Comparison of ENCODE assay signal across 12 cellular contexts in the genomic region with DNA sequence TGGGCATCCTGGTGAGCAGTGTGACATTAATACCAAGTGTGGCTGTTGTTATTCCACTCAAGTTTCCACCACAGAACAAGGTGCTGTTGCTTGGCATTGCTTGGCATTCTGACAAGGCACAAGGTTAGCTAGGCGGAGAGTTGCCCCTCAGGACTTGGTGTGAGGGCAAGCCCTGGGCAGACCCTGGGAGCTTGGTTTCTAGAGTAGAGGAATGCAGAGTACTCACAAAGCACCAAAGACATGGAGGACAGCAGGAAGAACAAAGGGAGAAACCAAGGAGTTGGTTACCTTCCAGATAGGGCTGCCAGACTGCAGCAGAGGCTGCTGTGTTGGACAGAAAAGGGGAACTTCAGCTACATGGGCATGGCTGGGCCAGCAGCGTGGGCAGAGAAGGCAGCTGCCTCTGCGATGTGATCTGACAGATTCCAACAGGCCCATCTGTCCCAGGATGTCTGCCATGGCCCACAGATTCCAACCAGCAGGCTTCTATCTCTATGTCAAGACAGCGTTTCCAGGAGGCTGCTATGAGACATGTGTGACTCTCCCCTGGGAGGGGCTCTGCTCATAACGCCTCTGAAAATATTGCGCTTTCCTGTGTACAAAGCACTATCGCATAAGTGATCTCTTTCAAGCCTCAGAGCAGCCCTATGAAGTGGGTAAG. TPM values are rescaled to one million over a fixed set of nuclear protein-coding genes. Genes with fewer than 3 reads are reported as not detected.
A peak's percentile ranks its signal among the peaks of the same experiment; 100 is the strongest.
DNase-seq lines count a peak whose midpoint lies in the region; ATAC-seq lines count a peak whose summit lies in the region.
"Had no signal": no experiment of that assay in that cellular context is flagged by ENCODE, and none has a peak within 500 bp of the region (broad histone marks: within the 10 kb centered on the region; RNA-seq: fewer than 3 reads in every experiment).

No MANE protein-coding gene starts in this region.

- H3K4me2 ChIP-seq in trophoblast cell (ENCODE audit: low read length), result no peak overlapping the region

- H3K4ac ChIP-seq in trophoblast cell (ENCODE audit: low read depth, low read length), result no peak overlapping the region

- H3K9ac ChIP-seq in trophoblast cell (ENCODE audit: low read length), result no peak overlapping the region

- H3K4me1 ChIP-seq in trophoblast cell (ENCODE audit: control insufficient read depth in 1 of 2, insufficient read depth in 2 of 2, low read length in 2 of 2), result peaks cover 4 to 6% of the 10 kb centered on the region in 2 experiments

- H3K9me3 Mint-ChIP-seq in activated T-cell treated with anti-CD3 and anti-CD28 coated beads, Interleukin-2, amount 50 U/mL, for 72 hours, result no peaks in the 10 kb centered on the region

- H2AK5ac ChIP-seq in trophoblast cell (ENCODE audit: low read length), result no peak overlapping the region

- no CpG with 5 or more reads among the region's 7 CpGs for WGBS in trophoblast cell (ENCODE audit: extremely low coverage, insufficient coverage, insufficient read length)

- no peak overlapping the region for H3K23ac ChIP-seq in trophoblast cell (ENCODE audit: low read length)

- H3K4me3 ChIP-seq in trophoblast cell (ENCODE audit: low read depth, low read length), result no peak overlapping the region
- H3K4me3 ChIP-seq: lung had no signal

- no peak overlapping the region for H4K91ac ChIP-seq in trophoblast cell (ENCODE audit: low read depth, low read length)

- peak overlapping the region; percentile 82 for H3K4me3 Mint-ChIP-seq in activated T-cell treated with anti-CD3 and anti-CD28 coated beads, Interleukin-2, amount 50 U/mL, for 72 hours

- no peak overlapping the region for H2BK5ac ChIP-seq in trophoblast cell (ENCODE audit: low read depth, low read length, poor library complexity)

- DNase-seq in activated T-cell treated with anti-CD3 and anti-CD28 coated beads, Interleukin-2, amount 50 U/mL, for 72 hours, result peak; percentile 24 to 25
- no peak for DNase-seq in activated T-cell treated with anti-CD3 and anti-CD28 coated beads, Interleukin-2, amount 50 U/mL, for 1 hour
- peak; percentile 38 for DNase-seq in activated CD4-positive, alpha-beta T cell treated with anti-CD3 and anti-CD28 coated beads for 48 hours
- DNase-seq in substantia nigra (lab: John Stamatoyannopoulos, UW), result peak in 34 of 49 donors; percentile 8 to 81 (median 49)
- DNase-seq in NCI-H524 treated with DMSO at 0.1 percent for 48 hours (lab: John Stamatoyannopoulos, UW), result no peak
- DNase-seq in trophoblast cell, result no peak
- DNase-seq: activated CD4-positive, CD25-positive, alpha-beta regulatory T cell; IMR-90; small intestine had no signal

- no peak overlapping the region for H2AFZ ChIP-seq in trophoblast cell (ENCODE audit: insufficient read depth, low read length, poor library complexity)

- H3K36me3 Mint-ChIP-seq in activated T-cell treated with anti-CD3 and anti-CD28 coated beads, Interleukin-2, amount 50 U/mL, for 72 hours (ENCODE audit: insufficient read depth in 2 of 2), result no peaks in the 10 kb centered on the region

- H3K18ac ChIP-seq in trophoblast cell (ENCODE audit: low read length), result no peak overlapping the region

- H2BK12ac ChIP-seq in trophoblast cell (ENCODE audit: low read length), result no peak overlapping the region

- H3K4me1 Mint-ChIP-seq in activated T-cell treated with anti-CD3 and anti-CD28 coated beads, Interleukin-2, amount 50 U/mL, for 72 hours (ENCODE audit: low read depth), result peaks cover 38% of the 10 kb centered on the region

- no peak overlapping the region for H3K27ac Mint-ChIP-seq in activated T-cell treated with anti-CD3 and anti-CD28 coated beads, Interleukin-2, amount 50 U/mL, for 72 hours

- no peaks in the 10 kb centered on the region for H3K79me2 ChIP-seq in trophoblast cell (ENCODE audit: control insufficient read depth, insufficient read depth, low read length, poor library complexity)

- H3K36me3 ChIP-seq in trophoblast cell (ENCODE audit: control insufficient read depth in 1 of 2, insufficient read depth in 2 of 2, low read length in 2 of 2), result no peaks in the 10 kb centered on the region

- H4K12ac ChIP-seq in trophoblast cell (ENCODE audit: low read depth, low read length), result no peak overlapping the region

- H3K27ac ChIP-seq in substantia nigra (ENCODE audit: low read depth, low read length, poor library complexity, severe bottlenecking) (no peak overlapping the region), trophoblast cell (ENCODE audit: low read depth, low read length) (no peak overlapping the region)

- ATAC-seq in activated T-cell treated with anti-CD3 and anti-CD28 coated beads, Interleukin-2, amount 50 U/mL, for 72 hours (replicated peaks in 1 of 2), result peak; percentile 63 to 65
- peak; percentile 41 for ATAC-seq in esophagus mucosa
- ATAC-seq in GM19463 (IDR thresholded peaks at IDR 0.05; ENCODE audit: unreplicated experiment), result no peak

- H2BK120ac ChIP-seq in trophoblast cell (ENCODE audit: insufficient read depth, low read length, poor library complexity), result no peak overlapping the region

- H3K27me3 ChIP-seq in trophoblast cell (ENCODE audit: insufficient read depth, low read length), result peaks cover 16% of the 10 kb centered on the region

- no peaks in the 10 kb centered on the region for H3K27me3 Mint-ChIP-seq in activated T-cell treated with anti-CD3 and anti-CD28 coated beads, Interleukin-2, amount 50 U/mL, for 72 hours (ENCODE audit: low read depth)

- no peaks in the 10 kb centered on the region for H3K79me1 ChIP-seq in trophoblast cell (ENCODE audit: low read length)

- H4K8ac ChIP-seq in trophoblast cell (ENCODE audit: low read depth, low read length), result no peak overlapping the region

- peaks cover 4% of the 10 kb centered on the region for H3K9me3 ChIP-seq in trophoblast cell (ENCODE audit: insufficient read depth, low read depth, low read length)

- no peak overlapping the region for H3K14ac ChIP-seq in trophoblast cell (ENCODE audit: low read length)

RNA-seq across cellular contexts. Expression of a gene that starts 1.8 kb away (rescaled TPM):
- total RNA-seq in activated T-cell treated with anti-CD3 and anti-CD28 coated beads, Interleukin-2, amount 50 U/mL, for 72 hours, result under 1 TPM; 0.55 to 0.83 TPM
- total RNA-seq in esophagus mucosa, result 1.4 TPM
- polyA plus RNA-seq in trophoblast cell (2013), result 0.21 and 0.47 TPM in 2 replicates
- total RNA-seq: IMR-90 had no signal
- polyA plus RNA-seq: IMR-90 had no signal

Comparison
In these comparisons a context has a peak if more than half of its experiments do, and no peak if none do; other contexts are left out.
1. DNase-seq: peak in activated T-cell treated with anti-CD3 and anti-CD28 coated beads, Interleukin-2, amount 50 U/mL, for 72 hours (2 of 2), activated CD4-positive, alpha-beta T cell treated with anti-CD3 and anti-CD28 coated beads for 48 hours (single experiment) and substantia nigra (34 of 49); none in activated T-cell treated with anti-CD3 and anti-CD28 coated beads, Interleukin-2, amount 50 U/mL, for 1 hour (single experiment), NCI-H524 treated with DMSO at 0.1 percent for 48 hours (single experiment) and trophoblast cell (0 of 2).